Comparison of ENCODE assay signal across 17 cellular contexts in the genomic region with DNA sequence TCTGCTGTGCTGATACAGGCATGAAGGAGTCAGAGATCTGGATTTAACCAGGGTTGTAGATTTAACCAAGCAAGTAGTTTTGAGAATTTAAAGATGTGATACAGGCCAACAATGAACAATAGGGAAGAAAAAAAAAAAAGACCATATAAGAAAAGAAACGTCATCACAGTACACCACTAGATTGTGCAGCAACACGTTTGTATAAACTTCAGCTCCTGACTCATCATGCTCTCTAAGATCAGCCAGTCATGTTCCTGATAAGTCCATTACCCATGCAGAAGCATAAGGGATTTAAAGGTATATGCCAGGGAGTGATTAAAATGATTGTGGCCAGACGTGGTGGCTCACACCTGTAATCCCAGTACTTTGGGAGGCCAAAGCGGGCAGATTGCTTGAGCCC. TPM values are rescaled to one million over a fixed set of nuclear protein-coding genes. Genes with fewer than 3 reads are reported as not detected.
DNase-seq lines count a peak whose midpoint lies in the region; ATAC-seq and TF ChIP-seq lines count a peak whose summit lies in the region.
"Had no signal": no experiment of that assay in that cellular context is flagged by ENCODE, and none has a peak within 500 bp of the region (broad histone marks: within the 10 kb centered on the region; RNA-seq: fewer than 3 reads in every experiment).

No MANE protein-coding gene starts in this region.

- TF ChIP-seq EP300 in tibial nerve (IDR thresholded peaks at IDR 0.05), result no peak

- TF ChIP-seq POLR2A in tibial nerve (IDR thresholded peaks at IDR 0.05) (no peak), heart left ventricle (IDR thresholded peaks at IDR 0.05) (no peak)

- H3K4me1 ChIP-seq in HEK293 (ENCODE audit: control insufficient read depth, insufficient read depth, low read length) (no peaks in the 10 kb centered on the region), tibial nerve (no peaks in the 10 kb centered on the region), heart left ventricle (peaks cover 0 to 4% (median 0%) of the 10 kb centered on the region in 12 donors)

- H3K4me3 ChIP-seq in HEK293 (ENCODE audit: low read depth, low read length), result no peak overlapping the region
- H3K4me3 ChIP-seq in fibroblast of pulmonary artery (replicated peaks; ENCODE audit: low read depth, low read length), result no peak overlapping the region
- H3K4me3 ChIP-seq in tibial nerve, result no peak overlapping the region
- H3K4me3 ChIP-seq in heart left ventricle, result no peak overlapping the region

- ATAC-seq in SK-N-SH treated with all-trans-retinoic acid at 6 μM for 48 hours (peak; percentile 37; the same call in 1 of the 3 replicates), heart left ventricle (no peak)
- ATAC-seq: WTC11 had no signal

- H3K9me3 ChIP-seq in HEK293 (ENCODE audit: control insufficient read depth, insufficient read depth, low read depth, low read length) (no peaks in the 10 kb centered on the region), tibial nerve (peaks cover 0 to 4% (median 0%) of the 10 kb centered on the region in 4 donors), heart left ventricle (peaks cover 0 to 3% (median 0%) of the 10 kb centered on the region in 12 donors)

- WGBS in tibial nerve, 2 donors, result 51 to 55% methylated on average over 4 of the region's 4 CpGs
- 52 to 62% (median 53%) methylated on average over 4 of the region's 4 CpGs for WGBS in heart left ventricle, 4 donors

- intact Hi-C loops in heart left ventricle (cut with DNase I), result no loop called here

- no peaks in the 10 kb centered on the region for H3K36me3 ChIP-seq in HEK293 (ENCODE audit: control insufficient read depth in 2 of 2, insufficient read depth in 1 of 2, low read length in 2 of 2)
- H3K36me3 ChIP-seq in tibial nerve, result no peaks in the 10 kb centered on the region
- H3K36me3 ChIP-seq in heart left ventricle, result no peaks in the 10 kb centered on the region

- H3K27me3 ChIP-seq in tibial nerve (no peaks in the 10 kb centered on the region), heart left ventricle (peaks cover 0 to 27% (median 0%) of the 10 kb centered on the region in 9 donors)

- H3K27ac ChIP-seq in HEK293 (ENCODE audit: extremely low read depth, low read depth, low read length), result no peak overlapping the region
- no peak overlapping the region for H3K27ac ChIP-seq in tibial nerve
- no peak overlapping the region for H3K27ac ChIP-seq in heart left ventricle

- POLR2A ChIA-PET in HEK293 (lab: Yijun Ruan, JAX), result no interaction called here

- DNase-seq in A172 (ENCODE audit: low spot score) (peak; percentile 62), fibroblast of pulmonary artery (ENCODE audit: low read depth) (peak; percentile 44), activated gamma-delta T cell treated with Interleukin-2 at 50 U/mL for 16 hours (no peak), tibial nerve (ENCODE audit: low spot score in 2 of 2) (no peak), heart left ventricle (no peak)
- no peak for DNase-seq in activated CD8-positive, alpha-beta memory T cell treated with anti-CD3 and anti-CD28 coated beads for 24 hours
- DNase-seq: activated T-cell treated with anti-CD3 and anti-CD28 coated beads for 4 hours, amniotic stem cell, DND-41, NCI-H1436 treated with DMSO at 0.1 percent for 48 hours, NCI-H510A had no signal

- CTCF ChIA-PET in HEK293 (lab: Yijun Ruan, JAX), result interaction anchor here (0.6 to 0.7 kb wide), 2 partner anchors 8 to 40 kb away, joined by 3 to 4 read pairs; no protein-coding TSS in a partner anchor

- no peak for TF ChIP-seq CTCF in HEK293 (tag by site-specific recombination; IDR thresholded peaks at IDR 0.05)
- no peak for TF ChIP-seq CTCF in fibroblast of pulmonary artery (IDR thresholded peaks at IDR 0.05; ENCODE audit: low read length, missing control alignments)
- TF ChIP-seq CTCF in tibial nerve (IDR thresholded peaks at IDR 0.05), result no peak
- TF ChIP-seq CTCF in heart left ventricle (IDR thresholded peaks at IDR 0.05), result no peak

TF ChIP-seq in HEK293, 187 proteins besides CTCF, POLR2A, EP300 and RAD21:
- TF ChIP-seq ZEB2 (tag by site-specific recombination; IDR thresholded peaks at IDR 0.05) (no peak), ZBTB17 (tag by site-specific recombination; IDR thresholded peaks at IDR 0.05) (peak; percentile 79)

TF ChIP-seq in SK-N-SH treated with all-trans-retinoic acid at 6 μM for 48 hours, 23 proteins besides CTCF, POLR2A, EP300 and RAD21:
- no peak for TF ChIP-seq CSDC2 (CRISPR knock-in tag; IDR thresholded peaks at IDR 0.05)
- no peak for TF ChIP-seq ZNF8 (CRISPR knock-in tag; IDR thresholded peaks at IDR 0.05)
- TF ChIP-seq GLIS3 (CRISPR knock-in tag; IDR thresholded peaks at IDR 0.05), result no peak
- TF ChIP-seq, protein P1, sequence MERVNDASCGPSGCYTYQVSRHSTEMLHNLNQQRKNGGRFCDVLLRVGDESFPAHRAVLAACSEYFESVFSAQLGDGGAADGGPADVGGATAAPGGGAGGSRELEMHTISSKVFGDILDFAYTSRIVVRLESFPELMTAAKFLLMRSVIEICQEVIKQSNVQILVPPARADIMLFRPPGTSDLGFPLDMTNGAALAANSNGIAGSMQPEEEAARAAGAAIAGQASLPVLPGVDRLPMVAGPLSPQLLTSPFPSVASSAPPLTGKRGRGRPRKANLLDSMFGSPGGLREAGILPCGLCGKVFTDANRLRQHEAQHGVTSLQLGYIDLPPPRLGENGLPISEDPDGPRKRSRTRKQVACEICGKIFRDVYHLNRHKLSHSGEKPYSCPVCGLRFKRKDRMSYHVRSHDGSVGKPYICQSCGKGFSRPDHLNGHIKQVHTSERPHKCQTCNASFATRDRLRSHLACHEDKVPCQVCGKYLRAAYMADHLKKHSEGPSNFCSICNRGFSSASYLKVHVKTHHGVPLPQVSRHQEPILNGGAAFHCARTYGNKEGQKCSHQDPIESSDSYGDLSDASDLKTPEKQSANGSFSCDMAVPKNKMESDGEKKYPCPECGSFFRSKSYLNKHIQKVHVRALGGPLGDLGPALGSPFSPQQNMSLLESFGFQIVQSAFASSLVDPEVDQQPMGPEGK (CRISPR knock-in tag; IDR thresholded peaks at IDR 0.05; ENCODE audit: borderline replicate concordance), result no peak
- TF ChIP-seq OSR1 (CRISPR knock-in tag; IDR thresholded peaks at IDR 0.05), result no peak
- TF ChIP-seq, protein P2, sequence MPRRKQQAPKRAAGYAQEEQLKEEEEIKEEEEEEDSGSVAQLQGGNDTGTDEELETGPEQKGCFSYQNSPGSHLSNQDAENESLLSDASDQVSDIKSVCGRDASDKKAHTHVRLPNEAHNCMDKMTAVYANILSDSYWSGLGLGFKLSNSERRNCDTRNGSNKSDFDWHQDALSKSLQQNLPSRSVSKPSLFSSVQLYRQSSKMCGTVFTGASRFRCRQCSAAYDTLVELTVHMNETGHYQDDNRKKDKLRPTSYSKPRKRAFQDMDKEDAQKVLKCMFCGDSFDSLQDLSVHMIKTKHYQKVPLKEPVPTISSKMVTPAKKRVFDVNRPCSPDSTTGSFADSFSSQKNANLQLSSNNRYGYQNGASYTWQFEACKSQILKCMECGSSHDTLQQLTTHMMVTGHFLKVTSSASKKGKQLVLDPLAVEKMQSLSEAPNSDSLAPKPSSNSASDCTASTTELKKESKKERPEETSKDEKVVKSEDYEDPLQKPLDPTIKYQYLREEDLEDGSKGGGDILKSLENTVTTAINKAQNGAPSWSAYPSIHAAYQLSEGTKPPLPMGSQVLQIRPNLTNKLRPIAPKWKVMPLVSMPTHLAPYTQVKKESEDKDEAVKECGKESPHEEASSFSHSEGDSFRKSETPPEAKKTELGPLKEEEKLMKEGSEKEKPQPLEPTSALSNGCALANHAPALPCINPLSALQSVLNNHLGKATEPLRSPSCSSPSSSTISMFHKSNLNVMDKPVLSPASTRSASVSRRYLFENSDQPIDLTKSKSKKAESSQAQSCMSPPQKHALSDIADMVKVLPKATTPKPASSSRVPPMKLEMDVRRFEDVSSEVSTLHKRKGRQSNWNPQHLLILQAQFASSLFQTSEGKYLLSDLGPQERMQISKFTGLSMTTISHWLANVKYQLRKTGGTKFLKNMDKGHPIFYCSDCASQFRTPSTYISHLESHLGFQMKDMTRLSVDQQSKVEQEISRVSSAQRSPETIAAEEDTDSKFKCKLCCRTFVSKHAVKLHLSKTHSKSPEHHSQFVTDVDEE (CRISPR knock-in tag; IDR thresholded peaks at IDR 0.05), result no peak
- TF ChIP-seq TOX (CRISPR knock-in tag; IDR thresholded peaks at IDR 0.05; ENCODE audit: borderline replicate concordance), result no peak
- TF ChIP-seq ZNF565 (CRISPR knock-in tag; conservative IDR thresholded peaks at IDR 0.05; ENCODE audit: low read depth), result no peak
- TF ChIP-seq ISL1 (CRISPR knock-in tag; IDR thresholded peaks at IDR 0.05), result no peak

RNA-seq across cellular contexts. Expression of a gene that starts 22.3 kb away (rescaled TPM):
- 0.33 and 0.53 TPM in 2 replicates for total RNA-seq in A172 (2014; rRNA removed; shearing (Covaris generic))
- under 1 TPM in 1 of 4 donors, not detected in 3; 0.98 TPM for total RNA-seq in tibial nerve
- total RNA-seq in heart left ventricle, result 1 to 10 TPM in 2 of 9 donors, under 1 TPM in 3, not detected in 4; 0.85 to 3.4 (median 0.98) TPM
- 1 to 10 TPM in 1 of 2 donors, under 1 TPM in 1; 0.22 to 1.9 TPM for polyA plus RNA-seq in heart left ventricle
- total RNA-seq: endothelial cell of umbilical vein, omental fat pad had no signal
- polyA plus RNA-seq: endothelial cell of umbilical vein had no signal

RNA-seq across cellular contexts. Expression of a gene that starts 32.8 kb away (rescaled TPM):
- total RNA-seq in A172 (2014; rRNA removed; shearing (Covaris generic)), result 0.28 and 2.1 TPM in 2 replicates
- total RNA-seq in tibial nerve (10 to 100 TPM in 1 of 4 donors, 1 to 10 TPM in 3; 6.6 to 14.1 (median 8.4) TPM), heart left ventricle (1 to 10 TPM in 1 of 9 donors, under 1 TPM in 4, not detected in 4; 0.16 to 1.4 (median 0.28) TPM)
- under 1 TPM; 0.08 to 0.23 TPM for polyA plus RNA-seq in heart left ventricle
- total RNA-seq: endothelial cell of umbilical vein, H1 had no signal
- polyA plus RNA-seq: endothelial cell of umbilical vein had no signal

Comparison
In these comparisons a context has a peak if more than half of its experiments do, and no peak if none do; other contexts are left out.
1. DNase-seq: peak in A172 (single experiment) and fibroblast of pulmonary artery (single experiment); none in activated gamma-delta T cell treated with Interleukin-2 at 50 U/mL for 16 hours (single experiment), activated CD8-positive, alpha-beta memory T cell treated with anti-CD3 and anti-CD28 coated beads for 24 hours (single experiment), tibial nerve (0 of 2) and heart left ventricle (0 of 5).